In the genomic region with DNA sequence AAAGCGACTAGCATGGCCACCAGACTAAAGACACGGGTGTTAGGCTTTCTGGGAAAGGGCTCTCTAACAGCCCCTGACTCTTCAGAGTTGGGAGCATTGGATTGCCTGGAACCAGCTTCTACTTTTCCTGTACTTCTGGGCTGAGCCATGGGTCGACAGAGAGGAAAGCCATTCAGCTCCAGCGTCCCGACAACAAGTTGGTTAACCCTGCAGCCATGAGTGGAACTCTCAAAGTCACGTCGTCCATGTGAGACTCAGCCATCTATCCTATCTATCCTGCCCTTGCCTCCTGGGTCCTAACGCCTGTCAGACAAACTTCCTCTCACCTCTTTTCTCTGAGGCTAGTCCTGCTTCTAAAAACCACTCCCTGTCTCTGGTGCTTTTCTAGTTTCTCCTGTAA, we compare ENCODE assay signal across 1 cellular context.
TF ChIP-seq lines count a peak whose summit lies in the region.

No MANE protein-coding gene starts in this region.

TF ChIP-seq in K562, 482 proteins besides CTCF, POLR2A, EP300 and RAD21:
- TF ChIP-seq, protein P1, sequence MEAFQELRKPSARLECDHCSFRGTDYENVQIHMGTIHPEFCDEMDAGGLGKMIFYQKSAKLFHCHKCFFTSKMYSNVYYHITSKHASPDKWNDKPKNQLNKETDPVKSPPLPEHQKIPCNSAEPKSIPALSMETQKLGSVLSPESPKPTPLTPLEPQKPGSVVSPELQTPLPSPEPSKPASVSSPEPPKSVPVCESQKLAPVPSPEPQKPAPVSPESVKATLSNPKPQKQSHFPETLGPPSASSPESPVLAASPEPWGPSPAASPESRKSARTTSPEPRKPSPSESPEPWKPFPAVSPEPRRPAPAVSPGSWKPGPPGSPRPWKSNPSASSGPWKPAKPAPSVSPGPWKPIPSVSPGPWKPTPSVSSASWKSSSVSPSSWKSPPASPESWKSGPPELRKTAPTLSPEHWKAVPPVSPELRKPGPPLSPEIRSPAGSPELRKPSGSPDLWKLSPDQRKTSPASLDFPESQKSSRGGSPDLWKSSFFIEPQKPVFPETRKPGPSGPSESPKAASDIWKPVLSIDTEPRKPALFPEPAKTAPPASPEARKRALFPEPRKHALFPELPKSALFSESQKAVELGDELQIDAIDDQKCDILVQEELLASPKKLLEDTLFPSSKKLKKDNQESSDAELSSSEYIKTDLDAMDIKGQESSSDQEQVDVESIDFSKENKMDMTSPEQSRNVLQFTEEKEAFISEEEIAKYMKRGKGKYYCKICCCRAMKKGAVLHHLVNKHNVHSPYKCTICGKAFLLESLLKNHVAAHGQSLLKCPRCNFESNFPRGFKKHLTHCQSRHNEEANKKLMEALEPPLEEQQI (IDR thresholded peaks at IDR 0.05) = 0 out of 2 replicates have a peak, but pooled peaks have one; percentile 20
- TF ChIP-seq ELF1 (tag; IDR thresholded peaks at IDR 0.05) = no peak
- TF ChIP-seq CEBPZ (IDR thresholded peaks at IDR 0.05; ENCODE audit: borderline replicate concordance, low read depth, low read length) = no peak
- no peak for TF ChIP-seq BRF2 (IDR thresholded peaks at IDR 0.05; ENCODE audit: borderline replicate concordance, insufficient read depth, insufficient read length)
